Comparison of ENCODE assay signal across 8 cellular contexts in genomic region chr19:16778796-16779411, GRCh38. TPM values are rescaled to one million over a fixed set of nuclear protein-coding genes. Genes with fewer than 3 reads are reported as not detected.
DNase-seq lines count a peak whose midpoint lies in the region; ATAC-seq, FAIRE-seq and TF ChIP-seq lines count a peak whose summit lies in the region.

No MANE protein-coding gene starts in this region.

- H3K27ac ChIP-seq in HL-60 (replicated peaks): no peak overlapping the region

- DNase-seq in D721Med (ENCODE audit: insufficient read length, low spot score) (no peak), HL-60 (ENCODE audit: low read depth in 1 of 2, low spot score in 1 of 2) (peak; percentile 55 to 80), SHP77 treated with DMSO at 0.1 percent for 48 hours (lab: John Stamatoyannopoulos, UW) (peak; percentile 46), iPS DF 19.7 (ENCODE audit: low read depth, low spot score) (peak; percentile 57)
- DNase-seq in activated naive CD8-positive, alpha-beta T cell treated with anti-CD3 and anti-CD28 coated beads for 36 hours: peak; percentile 44
- DNase-seq in stimulated activated CD4-positive, alpha-beta T cell treated with anti-CD3 and anti-CD28 coated beads, Interleukin-2, amount 100 ng/mL, for 4 hours (ENCODE audit: low read depth): peak; percentile 9

- TF ChIP-seq CTCF in D721Med (IDR thresholded peaks at IDR 0.05; ENCODE audit: insufficient read depth, missing control alignments): peak; percentile 54
- TF ChIP-seq CTCF in HL-60 (IDR thresholded peaks at IDR 0.05; ENCODE audit: insufficient read depth, low read length): peak; percentile 88

- H3K4me3 Mint-ChIP-seq in activated naive CD8-positive, alpha-beta T cell treated with anti-CD3 and anti-CD28 coated beads for 36 hours: no peak overlapping the region

- ATAC-seq in GM18517 (IDR thresholded peaks at IDR 0.05; ENCODE audit: unreplicated experiment) (no peak), GM19463 (IDR thresholded peaks at IDR 0.05; ENCODE audit: unreplicated experiment) (no peak)

- H3K4me3 ChIP-seq in HL-60 (replicated peaks; ENCODE audit: insufficient read depth, low read length): no peak overlapping the region

- H3K4me1 Mint-ChIP-seq in activated naive CD8-positive, alpha-beta T cell treated with anti-CD3 and anti-CD28 coated beads for 36 hours: no peaks in the 10 kb centered on the region

- no peaks in the 10 kb centered on the region for H3K36me3 Mint-ChIP-seq in activated naive CD8-positive, alpha-beta T cell treated with anti-CD3 and anti-CD28 coated beads for 36 hours

- no peak overlapping the region for H3K27ac Mint-ChIP-seq in activated naive CD8-positive, alpha-beta T cell treated with anti-CD3 and anti-CD28 coated beads for 36 hours

- no peaks in the 10 kb centered on the region for H3K27me3 ChIP-seq in HL-60 (ENCODE audit: insufficient read depth, poor library complexity, severe bottlenecking)

- no peaks in the 10 kb centered on the region for H3K9me3 Mint-ChIP-seq in activated naive CD8-positive, alpha-beta T cell treated with anti-CD3 and anti-CD28 coated beads for 36 hours

- peaks cover 24% of the 10 kb centered on the region for H3K27me3 Mint-ChIP-seq in activated naive CD8-positive, alpha-beta T cell treated with anti-CD3 and anti-CD28 coated beads for 36 hours

- FAIRE-seq in D721Med (lab: Jason Lieb, UNC): no peak

RNA-seq across cellular contexts. Expression of gene SIN3B, which starts 50.3 kb away (rescaled TPM):
- total RNA-seq in activated naive CD8-positive, alpha-beta T cell treated with anti-CD3 and anti-CD28 coated beads for 36 hours: 10 to 100 TPM; 27.4 to 28.6 TPM

RNA-seq across cellular contexts. Expression of gene NWD1, which starts 59.3 kb away (rescaled TPM):
- total RNA-seq in activated naive CD8-positive, alpha-beta T cell treated with anti-CD3 and anti-CD28 coated beads for 36 hours: not detected
